8 cellular contexts compared by ENCODE assay signal in the genomic region with DNA sequence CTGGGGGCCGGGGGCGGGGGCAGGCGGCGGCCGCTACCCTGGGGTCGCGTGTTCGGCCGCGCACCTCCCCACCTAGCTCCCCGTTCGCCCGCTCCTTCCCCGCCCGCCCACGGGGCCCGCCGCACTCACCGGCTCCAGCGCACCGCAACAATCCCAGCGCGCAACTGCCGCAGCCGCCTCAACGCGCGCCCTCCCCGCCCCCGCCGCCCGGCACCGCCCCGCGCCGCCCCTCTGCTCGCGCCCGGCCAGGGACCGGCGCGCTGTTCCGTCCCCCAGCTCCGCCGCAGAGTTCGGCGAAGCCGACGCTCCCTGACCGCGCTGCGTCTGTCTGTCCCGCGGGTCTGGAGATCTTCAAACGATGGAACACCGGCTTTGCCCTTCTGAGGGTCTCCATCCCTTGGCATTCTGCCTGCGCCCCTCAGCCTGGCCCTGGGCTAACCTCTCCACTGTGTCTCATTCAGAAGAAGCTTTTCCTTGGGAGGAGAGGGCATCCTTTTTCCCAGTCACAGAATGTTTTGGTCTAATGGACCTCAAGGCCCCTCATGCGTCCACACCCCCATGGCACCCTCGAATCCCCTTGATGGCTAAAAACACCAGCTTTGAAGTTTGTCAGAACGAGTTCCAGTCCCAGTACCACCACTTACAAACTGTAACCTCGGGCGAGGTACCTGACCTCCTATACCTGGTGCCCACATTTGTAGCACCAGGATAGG. TPM values are rescaled to one million over a fixed set of nuclear protein-coding genes. Genes with fewer than 3 reads are reported as not detected.
DNase-seq lines count a peak whose midpoint lies in the region; ATAC-seq and TF ChIP-seq lines count a peak whose summit lies in the region.

A gene (minus strand): TSS at position 166 of the 713 bp plus-strand sequence. CDS start 18,314 bp downstream, outside the sequence.

- peak; percentile 66 for ATAC-seq in HG03095 (IDR thresholded peaks at IDR 0.05; ENCODE audit: unreplicated experiment)
- ATAC-seq in right lobe of liver: peak; percentile 79 to 92 (median 88)

- peak within 1 kb of the TSS; percentile 61 to 98 (median 87) for H3K4me3 ChIP-seq in dorsolateral prefrontal cortex
- H3K4me3 ChIP-seq in right lobe of liver: peak within 1 kb of the TSS; percentile 89 to 96 (median 90)

- TF ChIP-seq CTCF in dorsolateral prefrontal cortex (IDR thresholded peaks at IDR 0.05 in 54 of 56, conservative IDR thresholded peaks at IDR 0.05 in 2 of 56; ENCODE audit: low read depth in 1 of 56, partially characterized antibody in 56 of 56) (peak in 2 of 56 donors; percentile 8 to 11), right lobe of liver (IDR thresholded peaks at IDR 0.05) (no peak)

- H3K27ac ChIP-seq in dorsolateral prefrontal cortex: peak within 1 kb of the TSS; percentile 75 to 98 (median 95)
- H3K27ac ChIP-seq in right lobe of liver: peak within 1 kb of the TSS; percentile 94 to 99 (median 99)

- H3K27me3 ChIP-seq in dorsolateral prefrontal cortex: no peaks in the 10 kb centered on the region
- no peaks in the 10 kb centered on the region for H3K27me3 ChIP-seq in right lobe of liver

- in situ Hi-C loops in ACHN (cut with HindIII; ENCODE audit: low pct_ligation_motif_present, low pct_unique_long_range_greater_than_20kb, low sequenced_read_pairs): no loop called here

- H3K36me3 ChIP-seq in right lobe of liver: no peaks in the 10 kb centered on the region

- intact Hi-C loops in dorsolateral prefrontal cortex (cut with DNase I): loop anchor here (2.0 to 5.0 kb wide), 9 partner anchors 46 to 276 kb away; a partner anchor contains a TSS
- intact Hi-C loops in right lobe of liver (cut with DNase I): no loop called here

- WGBS in right lobe of liver (ENCODE audit: insufficient coverage, low coverage, low lambda C conversion rate, missing lambda C conversion rate): 25% methylated on average over 9 of the region's 62 CpGs

- no peaks in the 10 kb centered on the region for H3K9me3 ChIP-seq in right lobe of liver

- DNase-seq in ACHN (peak; percentile 85), NCI-H510A treated with DMSO at 0.1 percent for 48 hours (lab: John Stamatoyannopoulos, UW) (peak; percentile 55), dorsolateral prefrontal cortex (peak; percentile 55 to 87 (median 71)), right lobe of liver (peak; percentile 88 to 90 (median 90))
- peak; percentile 82 to 83 for DNase-seq in activated CD4-positive, alpha-beta T cell treated with anti-CD3 and anti-CD28 coated beads, Interleukin-2, amount 50 U/mL, for 48 hours
- DNase-seq in stimulated activated CD4-positive, alpha-beta T cell treated with anti-CD3 and anti-CD28 coated beads, Interleukin-4, amount 100 ng/mL, for 24 hours: peak; percentile 77

- TF ChIP-seq POLR2A in GM18526 (IDR thresholded peaks at IDR 0.05; ENCODE audit: extremely low read depth, insufficient read length) (peak; percentile 58), right lobe of liver (IDR thresholded peaks at IDR 0.05) (no peak)

- peaks cover 0 to 34% (median 2%) of the 10 kb centered on the region in 4 donors for H3K4me1 ChIP-seq in right lobe of liver

RNA-seq across cellular contexts. Expression of the gene that starts here (rescaled TPM):
- total RNA-seq in dorsolateral prefrontal cortex (100 to 1,000 TPM in 49 of 120 experiments, 10 to 100 TPM in 71; 53.5 to 160 (median 97.7) TPM), right lobe of liver (10 to 100 TPM; 17.3 to 39.2 (median 32.4) TPM)

Comparison
In these comparisons a context has a peak if more than half of its experiments do, and no peak if none do; other contexts are left out.
1. Peak in every context shown above with its lines: DNase-seq, ATAC-seq, H3K4me3 ChIP-seq and H3K27ac ChIP-seq.
2. intact Hi-C loops: an anchor here in dorsolateral prefrontal cortex (2.0 to 5.0 kb wide); none called in right lobe of liver.